8 cellular contexts compared by ENCODE assay signal in the genomic region with DNA sequence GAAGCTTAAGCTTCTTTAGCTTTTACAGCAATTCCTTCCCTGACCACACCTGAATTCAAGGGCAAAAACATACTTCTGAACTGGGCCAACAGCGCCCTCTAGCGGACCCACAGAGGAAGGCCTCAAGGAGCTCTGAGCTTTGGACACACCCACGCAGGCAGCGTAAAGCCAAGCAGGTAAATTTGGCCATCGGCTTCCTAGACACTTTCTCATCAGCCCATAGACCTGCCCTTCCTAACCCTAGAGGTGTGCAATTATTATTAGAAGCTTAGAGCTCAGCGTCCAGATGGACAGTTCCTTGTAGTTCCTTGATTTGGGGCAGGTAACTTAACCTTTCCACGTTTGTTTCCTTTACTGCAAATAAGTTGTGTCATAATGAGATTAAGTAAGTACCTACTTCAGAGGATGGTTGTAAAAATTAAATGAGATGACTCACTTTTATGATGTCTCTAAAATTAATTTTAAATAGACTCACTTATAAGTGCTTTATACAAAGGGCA. TPM values are rescaled to one million over a fixed set of nuclear protein-coding genes. Genes with fewer than 3 reads are reported as not detected.
DNase-seq lines count a peak whose midpoint lies in the region; ATAC-seq and TF ChIP-seq lines count a peak whose summit lies in the region.

No MANE protein-coding gene starts in this region.

- H2AFZ ChIP-seq in fibroblast of lung (ENCODE audit: low read length), result no peak overlapping the region

- intact Hi-C loops in thyroid gland (cut with DNase I), result no loop called here

- no peak for ATAC-seq in omental fat pad (ENCODE audit: low FRiP score)
- no peak for ATAC-seq in GM21526 (IDR thresholded peaks at IDR 0.05; ENCODE audit: low FRiP score, unreplicated experiment)

- H3K9ac ChIP-seq in fibroblast of lung (ENCODE audit: insufficient read depth, low read length), result no peak overlapping the region

- H3K27ac ChIP-seq in fibroblast of lung (ENCODE audit: insufficient read depth, low read length) (no peak overlapping the region), thyroid gland (no peak overlapping the region)

- TF ChIP-seq POLR2A in thyroid gland (IDR thresholded peaks at IDR 0.05), result no peak

- H3K27me3 ChIP-seq in fibroblast of lung (ENCODE audit: control insufficient read depth, insufficient read depth, low read length) (peaks cover 7% of the 10 kb centered on the region), thyroid gland (no peaks in the 10 kb centered on the region)

- TF ChIP-seq CTCF in fibroblast of lung (conservative IDR thresholded peaks at IDR 0.05 in 1 of 2, IDR thresholded peaks at IDR 0.05 in 1 of 2; ENCODE audit: low read depth in 1 of 2, low read length in 2 of 2) (peak; percentile 83 to 98), omental fat pad (IDR thresholded peaks at IDR 0.05) (peak in 1 of 3 donors; percentile 51), thyroid gland (IDR thresholded peaks at IDR 0.05) (peak; percentile 82 to 97 (median 86))

- no peaks in the 10 kb centered on the region for H3K79me2 ChIP-seq in fibroblast of lung (ENCODE audit: control insufficient read depth, insufficient read depth, low read length)

- H3K4me3 ChIP-seq in fibroblast of lung (replicated peaks in 1 of 4; ENCODE audit: control extremely low read depth in 1 of 4, insufficient read depth in 1 of 4, low read depth in 3 of 4, low read length in 4 of 4) (no peak overlapping the region), thyroid gland (replicated peaks in 1 of 3) (no peak overlapping the region)

- no peaks in the 10 kb centered on the region for H3K9me3 ChIP-seq in fibroblast of lung (ENCODE audit: control insufficient read depth, insufficient read depth, low read depth, low read length)
- no peaks in the 10 kb centered on the region for H3K9me3 ChIP-seq in thyroid gland

- H3K4me2 ChIP-seq in fibroblast of lung (ENCODE audit: extremely low read depth, insufficient read depth, low read length), result no peak overlapping the region

- no peaks in the 10 kb centered on the region for H3K36me3 ChIP-seq in fibroblast of lung (ENCODE audit: control insufficient read depth, insufficient read depth, low read length)
- no peaks in the 10 kb centered on the region for H3K36me3 ChIP-seq in thyroid gland

- no peaks in the 10 kb centered on the region for H3K4me1 ChIP-seq in fibroblast of lung (ENCODE audit: control insufficient read depth, extremely low read depth, insufficient read depth, low read length)
- H3K4me1 ChIP-seq in thyroid gland, result peaks cover 0 to 7% of the 10 kb centered on the region in 2 donors

- 15% methylated on average over 7 of the region's 7 CpGs for WGBS in thyroid gland, 2 donors

- no peaks in the 10 kb centered on the region for H4K20me1 ChIP-seq in fibroblast of lung (ENCODE audit: control insufficient read depth, extremely low read depth, insufficient read depth, low read length)

- DNase-seq in DMS 273 treated with DMSO at 0.1 percent for 48 hours (lab: John Stamatoyannopoulos, UW) (peak; percentile 25), KG1 (lab: John Stamatoyannopoulos, UW) (peak; percentile 21), OCI-M1 (lab: John Stamatoyannopoulos, UW) (peak; percentile 86), activated T-cell treated with anti-CD3 and anti-CD28 coated beads for 24 hours (ENCODE audit: low read depth) (peak; percentile 60), fibroblast of lung (ENCODE audit: low read depth in 2 of 2) (peak; percentile 52 to 64), omental fat pad (ENCODE audit: low spot score) (peak; percentile 41), thyroid gland (peak; percentile 68 to 83)

RNA-seq across cellular contexts. Expression of gene HMGXB4, which starts 25.7 kb away (rescaled TPM):
- 14.9 and 17.3 TPM in 2 replicates for total RNA-seq in fibroblast of lung
- polyA plus RNA-seq in fibroblast of lung, result 31.2 and 35.0 TPM in 2 replicates
- polyA plus RNA-seq in fibroblast of lung (2012), result 19.5 and 19.7 TPM in 2 replicates
- 8.8 and 20.5 TPM in 2 replicates for polyA minus RNA-seq in fibroblast of lung (ENCODE audit: low replicate concordance)
- total RNA-seq in omental fat pad, result 10 to 100 TPM; 10.9 to 17.8 (median 12.3) TPM
- 10 to 100 TPM; 13.8 to 24.7 (median 19.9) TPM for total RNA-seq in thyroid gland

Comparison
In these comparisons a context has a peak if more than half of its experiments do, and no peak if none do; other contexts are left out.
1. DNase-seq: peak in every context shown above with its lines; median percentile 86 in OCI-M1; 76 in thyroid gland; 60 in activated T-cell treated with anti-CD3 and anti-CD28 coated beads for 24 hours; 58 in fibroblast of lung; 41 in omental fat pad; 25 in DMS 273 treated with DMSO at 0.1 percent for 48 hours; 21 in KG1.